29 cellular contexts compared by ENCODE assay signal in the genomic region with DNA sequence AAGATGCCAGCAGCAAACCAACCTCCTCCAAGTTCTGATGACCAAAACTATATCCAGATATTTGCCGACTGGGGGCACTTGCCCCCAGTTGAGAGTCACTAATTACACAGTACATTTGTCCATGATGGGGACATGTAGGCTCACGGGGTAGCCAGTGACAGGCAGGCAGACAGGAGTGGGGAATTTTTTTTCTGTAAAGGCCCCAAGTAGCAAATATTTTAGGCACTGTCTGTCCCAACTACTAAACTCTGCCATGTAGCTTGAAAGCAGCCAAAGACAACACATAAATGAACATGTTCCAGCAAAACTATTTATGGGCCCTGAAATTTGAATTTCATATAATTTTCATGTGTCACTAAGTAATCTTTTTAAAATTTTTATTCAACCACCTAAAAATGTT.
DNase-seq lines count a peak whose midpoint lies in the region; ATAC-seq, FAIRE-seq and TF ChIP-seq lines count a peak whose summit lies in the region.
"Had no signal": no experiment of that assay in that cellular context is flagged by ENCODE, and none has a peak within 500 bp of the region (broad histone marks: within the 10 kb centered on the region; RNA-seq: fewer than 3 reads in every experiment).

No MANE protein-coding gene starts in this region.

- TF ChIP-seq POLR2A in H54 (IDR thresholded peaks at IDR 0.05; ENCODE audit: low read depth, low read length), result no peak

- no peaks in the 10 kb centered on the region for H3K36me3 ChIP-seq in left ventricle myocardium inferior
- H3K36me3 ChIP-seq in thoracic aorta, result no peaks in the 10 kb centered on the region
- H3K36me3 ChIP-seq: BE2C, HAP-1 had no signal

- TF ChIP-seq CTCF in left ventricle myocardium inferior (IDR thresholded peaks at IDR 0.05; ENCODE audit: borderline replicate concordance), result no peak
- TF ChIP-seq CTCF in coronary artery (IDR thresholded peaks at IDR 0.05), result no peak
- no peak for TF ChIP-seq CTCF in fibroblast of the aortic adventitia (IDR thresholded peaks at IDR 0.05; ENCODE audit: insufficient read depth, low read length)
- TF ChIP-seq CTCF in thoracic aorta (IDR thresholded peaks at IDR 0.05), result no peak

- ATAC-seq in Right ventricle myocardium superior (ENCODE audit: poor library complexity) (no peak), thoracic aorta (ENCODE audit: insufficient number of reproducible peaks, low FRiP score, low read depth) (peak; percentile 42), HG03469 (IDR thresholded peaks at IDR 0.05; ENCODE audit: unreplicated experiment) (no peak)
- ATAC-seq: GM12878, HepG2 had no signal

- no peak overlapping the region for H3K4me3 ChIP-seq in left ventricle myocardium inferior
- H3K4me3 ChIP-seq in coronary artery, result no peak overlapping the region
- H3K4me3 ChIP-seq in fibroblast of the aortic adventitia (ENCODE audit: low read depth, low read length), result no peak overlapping the region
- H3K4me3 ChIP-seq in thoracic aorta, result no peak overlapping the region
- H3K4me3 ChIP-seq: GM12878, GM23248, HAP-1 had no signal

- no peaks in the 10 kb centered on the region for H3K9me3 ChIP-seq in left ventricle myocardium inferior (replicated peaks)
- no peaks in the 10 kb centered on the region for H3K9me3 ChIP-seq in thoracic aorta
- H3K9me3 ChIP-seq: BE2C, HAP-1 had no signal

- intact Hi-C loops in left ventricle myocardium inferior (cut with micrococcal nuclease) (no loop called here), Right ventricle myocardium superior (cut with DNase I) (no loop called here)

- H3K27me3 ChIP-seq in left ventricle myocardium inferior (ENCODE audit: low read depth) (no peaks in the 10 kb centered on the region), thoracic aorta (replicated peaks; ENCODE audit: insufficient read depth) (no peaks in the 10 kb centered on the region)
- H3K27me3 ChIP-seq: BE2C had no signal

- H3K4me1 ChIP-seq in left ventricle myocardium inferior (peaks cover 22% of the 10 kb centered on the region), thoracic aorta (ENCODE audit: control insufficient read depth in 1 of 2, low read depth in 2 of 2) (peaks cover 37 to 59% of the 10 kb centered on the region in 2 donors)
- H3K4me1 ChIP-seq: BE2C, HAP-1 had no signal

- H3K27ac ChIP-seq in left ventricle myocardium inferior (replicated peaks) (peak overlapping the region; percentile 13), coronary artery (peak overlapping the region; percentile 59 to 85), thoracic aorta (peak overlapping the region; percentile 62 to 85)
- H3K27ac ChIP-seq: GM23248 had no signal

- DNase-seq in left ventricle myocardium inferior (no peak), Right ventricle myocardium superior (no peak), coronary artery (ENCODE audit: low spot score) (no peak), fibroblast of the aortic adventitia (ENCODE audit: low read depth) (peak; percentile 32), thoracic aorta (ENCODE audit: low spot score) (no peak), germinal center (ENCODE audit: low spot score) (no peak), H54 (ENCODE audit: insufficient read length, low spot score) (no peak)
- DNase-seq: 8988T; ACHN; BE2C; CD8-positive, alpha-beta memory T cell; DMS 273 treated with DMSO at 0.1 percent for 48 hours; DMS79; EL; GDM1; GM23248; HFFc6; Karpas-422; NCI-H1092 treated with DMSO at 0.1 percent for 48 hours; NCI-H1436; NCI-H187 treated with DMSO at 0.1 percent for 48 hours; NCI-H510A; NCI-H69; RPMI8226; SHP77 treated with DMSO at 0.1 percent for 48 hours had no signal

- FAIRE-seq in H54 (lab: Jason Lieb, UNC), result no peak
- FAIRE-seq: GM12878, HepG2 had no signal

Comparison
In these comparisons a context has a peak if more than half of its experiments do, and no peak if none do; other contexts are left out.
1. H3K27ac ChIP-seq: peak in every context shown above with its lines; median percentile 74 in thoracic aorta; 72 in coronary artery; 13 in left ventricle myocardium inferior.